Comparison of ENCODE assay signal across 19 cellular contexts in genomic region chr22:18906896-18907295, GRCh38.
"Had no signal": no experiment of that assay in that cellular context is flagged by ENCODE, and none has a peak within 500 bp of the region (broad histone marks: within the 10 kb centered on the region; RNA-seq: fewer than 3 reads in every experiment).

No MANE protein-coding gene starts in this region.

- H3K4me3 ChIP-seq: cardiac muscle cell, colonic mucosa, prostate gland, uterus had no signal

- H3K27ac Mint-ChIP-seq: activated CD4-positive, alpha-beta T cell treated with anti-CD3 and anti-CD28 coated beads, Interleukin-2, amount 10 ng/mL, durations not matched to agents 24 days and 14 days; activated naive CD4-positive, alpha-beta T cell treated with anti-CD3 and anti-CD28 coated beads, Interleukin-2, amount 10 ng/mL, durations not matched to agents 7 days and 5 days; activated T-helper 2 cell treated with anti-CD3 and anti-CD28 coated beads, Interferon-gamma antibody, Interleukin-2, Interleukin-4, amounts not matched to agents 10 μg/mL and 5 μg/mL and 100 μg/mL, durations not matched to agents 14 hours and 24 hours and 36 hours; naive B cell; stimulated activated naive CD8-positive, alpha-beta T cell treated with anti-CD3 and anti-CD28 coated beads, Interleukin-15, amount 100 ng/mL, for 72 hours; T-helper 1 cell treated with Interleukin-12 subunit alpha and Interleukin-12 subunit beta and Interleukin-4 antibody, amounts not matched to agents 30 μg/mL and 1 μg/mL, for 36 hours had no signal

- H3K27ac ChIP-seq: cardiac muscle cell, colonic mucosa, heart left ventricle, neutrophil, prostate gland, uterus had no signal

- H3K4me1 Mint-ChIP-seq: activated CD4-positive, alpha-beta T cell treated with anti-CD3 and anti-CD28 coated beads, Interleukin-2, amount 10 ng/mL, durations not matched to agents 24 days and 14 days; activated naive CD4-positive, alpha-beta T cell treated with anti-CD3 and anti-CD28 coated beads, Interleukin-2, amount 10 ng/mL, durations not matched to agents 7 days and 5 days; naive B cell; stimulated activated naive CD8-positive, alpha-beta T cell treated with anti-CD3 and anti-CD28 coated beads, Interleukin-15, amount 100 ng/mL, for 72 hours had no signal

- H3K4me1 ChIP-seq: colonic mucosa, heart left ventricle, prostate gland, uterus had no signal

- H3K27me3 ChIP-seq: cardiac muscle cell, colonic mucosa, heart left ventricle, neutrophil, uterus had no signal

- DNase-seq: activated CD4-positive, alpha-beta T cell treated with anti-CD3 and anti-CD28 coated beads, Interleukin-2, amount 10 ng/mL, durations not matched to agents 24 days and 14 days; activated CD8-positive, alpha-beta memory T cell treated with anti-CD3 and anti-CD28 coated beads for 24 hours; activated naive CD4-positive, alpha-beta T cell treated with anti-CD3 and anti-CD28 coated beads, Interleukin-2, amount 10 ng/mL, durations not matched to agents 7 days and 5 days; colonic mucosa; foreskin melanocyte; heart left ventricle; islet precursor cell; midbrain; naive B cell; stimulated activated CD4-positive, alpha-beta T cell treated with anti-CD3 and anti-CD28 coated beads, Interleukin-12 subunit alpha, Interleukin-12 subunit beta, amount 100 ng/mL, for 4 hours; stimulated activated CD4-positive, alpha-beta T cell treated with anti-CD3 and anti-CD28 coated beads, Interleukin-2, amount 100 ng/mL, for 48 hours; stimulated activated CD8-positive, alpha-beta memory T cell treated with anti-CD3 and anti-CD28 coated beads, Interleukin-4, amount 100 ng/mL, for 48 hours; stimulated activated naive CD8-positive, alpha-beta T cell treated with anti-CD3 and anti-CD28 coated beads, Interleukin-15, amount 100 ng/mL, for 72 hours; uterus had no signal

- H3K36me3 Mint-ChIP-seq: activated naive CD4-positive, alpha-beta T cell treated with anti-CD3 and anti-CD28 coated beads, Interleukin-2, amount 10 ng/mL, durations not matched to agents 7 days and 5 days; naive B cell had no signal

- H3K9me3 Mint-ChIP-seq: activated CD4-positive, alpha-beta T cell treated with anti-CD3 and anti-CD28 coated beads, Interleukin-2, amount 10 ng/mL, durations not matched to agents 24 days and 14 days; activated naive CD4-positive, alpha-beta T cell treated with anti-CD3 and anti-CD28 coated beads, Interleukin-2, amount 10 ng/mL, durations not matched to agents 7 days and 5 days; activated T-helper 2 cell treated with anti-CD3 and anti-CD28 coated beads, Interferon-gamma antibody, Interleukin-2, Interleukin-4, amounts not matched to agents 10 μg/mL and 5 μg/mL and 100 μg/mL, durations not matched to agents 14 hours and 24 hours and 36 hours; naive B cell; stimulated activated naive CD8-positive, alpha-beta T cell treated with anti-CD3 and anti-CD28 coated beads, Interleukin-15, amount 100 ng/mL, for 72 hours; T-helper 1 cell treated with Interleukin-12 subunit alpha and Interleukin-12 subunit beta and Interleukin-4 antibody, amounts not matched to agents 30 μg/mL and 1 μg/mL, for 36 hours had no signal

- H3K4me3 Mint-ChIP-seq: activated CD4-positive, alpha-beta T cell treated with anti-CD3 and anti-CD28 coated beads, Interleukin-2, amount 10 ng/mL, durations not matched to agents 24 days and 14 days; activated naive CD4-positive, alpha-beta T cell treated with anti-CD3 and anti-CD28 coated beads, Interleukin-2, amount 10 ng/mL, durations not matched to agents 7 days and 5 days; naive B cell; stimulated activated naive CD8-positive, alpha-beta T cell treated with anti-CD3 and anti-CD28 coated beads, Interleukin-15, amount 100 ng/mL, for 72 hours; T-helper 1 cell treated with Interleukin-12 subunit alpha and Interleukin-12 subunit beta and Interleukin-4 antibody, amounts not matched to agents 30 μg/mL and 1 μg/mL, for 36 hours had no signal

- H3K9me3 ChIP-seq: colonic mucosa, heart left ventricle, neutrophil, prostate gland, uterus had no signal

- H3K36me3 ChIP-seq: cardiac muscle cell, colonic mucosa, heart left ventricle, neutrophil, prostate gland, uterus had no signal

- H3K27me3 Mint-ChIP-seq: activated CD4-positive, alpha-beta T cell treated with anti-CD3 and anti-CD28 coated beads, Interleukin-2, amount 10 ng/mL, durations not matched to agents 24 days and 14 days; activated naive CD4-positive, alpha-beta T cell treated with anti-CD3 and anti-CD28 coated beads, Interleukin-2, amount 10 ng/mL, durations not matched to agents 7 days and 5 days; naive B cell; stimulated activated naive CD8-positive, alpha-beta T cell treated with anti-CD3 and anti-CD28 coated beads, Interleukin-15, amount 100 ng/mL, for 72 hours had no signal
